ENCODE assay signal across 9 cellular contexts in genomic region chr14:100285913-100286400, GRCh38. TPM values are rescaled to one million over a fixed set of nuclear protein-coding genes. Genes with fewer than 3 reads are reported as not detected.
DNase-seq lines count a peak whose midpoint lies in the region; ATAC-seq and TF ChIP-seq lines count a peak whose summit lies in the region.
"Had no signal": no experiment of that assay in that cellular context is flagged by ENCODE, and none has a peak within 500 bp of the region (broad histone marks: within the 10 kb centered on the region; RNA-seq: fewer than 3 reads in every experiment).

No MANE protein-coding gene starts in this region.

- H3K4me3 ChIP-seq in A673 (ENCODE audit: low read depth, low read length, poor library complexity, severe bottlenecking) = peak overlapping the region; percentile 83
- peak overlapping the region; percentile 78; the same call in 1 of the 2 replicates for H3K4me3 ChIP-seq in HUES48 (ENCODE audit: low read depth, low read length)
- peak overlapping the region; percentile 71 to 83 (median 81) for H3K4me3 ChIP-seq in breast epithelium
- H3K4me3 ChIP-seq in mucosa of stomach (ENCODE audit: low read length) = peak overlapping the region; percentile 25

- H3K4me1 ChIP-seq in A673 (ENCODE audit: insufficient read depth, low read length, poor library complexity, severe bottlenecking) (peaks cover 3% of the 10 kb centered on the region), HUES48 (ENCODE audit: control insufficient read depth, insufficient read depth, low read length) (peaks cover 7% of the 10 kb centered on the region; the same call in 1 of the 2 replicates), breast epithelium (peaks cover 0 to 3% of the 10 kb centered on the region in 2 donors), mucosa of stomach (ENCODE audit: control insufficient read depth, insufficient read depth, low read length) (peaks cover 11% of the 10 kb centered on the region)

- H3K9ac ChIP-seq in HUES48 (ENCODE audit: low read depth, low read length) = no peak overlapping the region
- peak overlapping the region; percentile 82 for H3K9ac ChIP-seq in mucosa of stomach (ENCODE audit: low read length)

- H3K27me3 ChIP-seq in A673 (replicated peaks; ENCODE audit: insufficient read depth, low read depth, low read length, poor library complexity) = no peaks in the 10 kb centered on the region
- H3K27me3 ChIP-seq in HUES48 (ENCODE audit: control insufficient read depth, insufficient read depth, low read length) = no peaks in the 10 kb centered on the region
- no peaks in the 10 kb centered on the region for H3K27me3 ChIP-seq in breast epithelium
- no peaks in the 10 kb centered on the region for H3K27me3 ChIP-seq in mucosa of stomach (ENCODE audit: control insufficient read depth, insufficient read depth, low read length)

- no peak for ATAC-seq in HG03439 (IDR thresholded peaks at IDR 0.05; ENCODE audit: unreplicated experiment)

- TF ChIP-seq POLR2A in breast epithelium (IDR thresholded peaks at IDR 0.05) = no peak

- H3K36me3 ChIP-seq in A673 (ENCODE audit: insufficient read depth, low read length, poor library complexity, severe bottlenecking) (peaks cover 7% of the 10 kb centered on the region), HUES48 (ENCODE audit: control insufficient read depth, insufficient read depth, low read length) (peaks cover 17% of the 10 kb centered on the region; the same call in 1 of the 2 replicates), breast epithelium (no peaks in the 10 kb centered on the region), mucosa of stomach (ENCODE audit: control insufficient read depth, insufficient read depth, low read length) (no peaks in the 10 kb centered on the region)

- H3K27ac ChIP-seq in A673 (ENCODE audit: low read depth, low read length, poor library complexity, severe bottlenecking) = peak overlapping the region; percentile 94
- H3K27ac ChIP-seq in HUES48 (ENCODE audit: low read depth, low read length) = no peak overlapping the region
- peak overlapping the region; percentile 91 to 93 for H3K27ac ChIP-seq in breast epithelium

- H3K9me3 ChIP-seq in A673 (ENCODE audit: low read depth, low read length, poor library complexity, severe bottlenecking) (no peaks in the 10 kb centered on the region), HUES48 (ENCODE audit: control insufficient read depth, insufficient read depth, low read length) (no peaks in the 10 kb centered on the region), breast epithelium (no peaks in the 10 kb centered on the region), mucosa of stomach (ENCODE audit: control insufficient read depth, low read length) (no peaks in the 10 kb centered on the region)

- BruUV-seq in A673 (replicated peaks; lab: Mats Ljungman, UMichigan) = no TSS peak

- POLR2A ChIA-PET in A673 (lab: Charles Lee; ENCODE audit: low non-redundant PET) = no interaction called here

- intact Hi-C loops in A673 (cut with micrococcal nuclease; ENCODE audit: unreplicated experiment) (no loop called here), breast epithelium (cut with DNase I; ENCODE audit: low total_unique reads) (no loop called here)

- DNase-seq in A673 (ENCODE audit: low spot score) (no peak), breast epithelium (ENCODE audit: low spot score in 2 of 2) (no peak), NCI-H2107 treated with DMSO at 0.1 percent for 48 hours (lab: John Stamatoyannopoulos, UW; ENCODE audit: unreplicated experiment) (no peak), DMS 273 (lab: John Stamatoyannopoulos, UW; ENCODE audit: unreplicated experiment) (no peak)
- no peak for DNase-seq in stimulated activated CD4-positive, alpha-beta T cell treated with anti-CD3 and anti-CD28 coated beads, Interleukin-2, amount 100 ng/mL, for 24 hours
- DNase-seq: NCI-H1436 treated with DMSO at 0.1 percent for 48 hours had no signal

- CTCF ChIA-PET in A673 (lab: Charles Lee) = interaction anchor here (0.7 to 1.2 kb wide), 2 partner anchors 9 to 546 kb away, joined by 3 to 7 read pairs; no protein-coding TSS in a partner anchor

- no peak for TF ChIP-seq CTCF in A673 (conservative IDR thresholded peaks at IDR 0.05; ENCODE audit: low read depth, low read length)
- no peak for TF ChIP-seq CTCF in breast epithelium (IDR thresholded peaks at IDR 0.05)

RNA-seq across cellular contexts. Expression of gene SLC25A29, which starts 20.3 kb away (rescaled TPM):
- 49.3 and 70.1 TPM in 2 replicates for total RNA-seq in A673 (2021)
- 100 to 1,000 TPM in 2 of 3 donors, 10 to 100 TPM in 1; 40.2 to 119 (median 110) TPM for total RNA-seq in breast epithelium

RNA-seq across cellular contexts. Expression of gene SLC25A47, which starts 37.2 kb away (rescaled TPM):
- total RNA-seq in A673 (2021) = not detected in 2 replicates
- total RNA-seq in breast epithelium = under 1 TPM in 1 of 3 donors, not detected in 2; 0.16 TPM

RNA-seq across cellular contexts. Expression of gene YY1, which starts 47.0 kb away (rescaled TPM):
- total RNA-seq in A673 (2021) = 89.3 and 97.0 TPM in 2 replicates
- total RNA-seq in breast epithelium = 10 to 100 TPM; 46.2 to 61.2 (median 50.6) TPM

Comparison
In these comparisons a context has a peak if more than half of its experiments do, and no peak if none do; other contexts are left out.
1. H3K4me3 ChIP-seq: peak in every context shown above with its lines; median percentile 83 in A673; 81 in breast epithelium; 78 in HUES48; 25 in mucosa of stomach.